1 cellular context compared by ENCODE assay signal in the genomic region with DNA sequence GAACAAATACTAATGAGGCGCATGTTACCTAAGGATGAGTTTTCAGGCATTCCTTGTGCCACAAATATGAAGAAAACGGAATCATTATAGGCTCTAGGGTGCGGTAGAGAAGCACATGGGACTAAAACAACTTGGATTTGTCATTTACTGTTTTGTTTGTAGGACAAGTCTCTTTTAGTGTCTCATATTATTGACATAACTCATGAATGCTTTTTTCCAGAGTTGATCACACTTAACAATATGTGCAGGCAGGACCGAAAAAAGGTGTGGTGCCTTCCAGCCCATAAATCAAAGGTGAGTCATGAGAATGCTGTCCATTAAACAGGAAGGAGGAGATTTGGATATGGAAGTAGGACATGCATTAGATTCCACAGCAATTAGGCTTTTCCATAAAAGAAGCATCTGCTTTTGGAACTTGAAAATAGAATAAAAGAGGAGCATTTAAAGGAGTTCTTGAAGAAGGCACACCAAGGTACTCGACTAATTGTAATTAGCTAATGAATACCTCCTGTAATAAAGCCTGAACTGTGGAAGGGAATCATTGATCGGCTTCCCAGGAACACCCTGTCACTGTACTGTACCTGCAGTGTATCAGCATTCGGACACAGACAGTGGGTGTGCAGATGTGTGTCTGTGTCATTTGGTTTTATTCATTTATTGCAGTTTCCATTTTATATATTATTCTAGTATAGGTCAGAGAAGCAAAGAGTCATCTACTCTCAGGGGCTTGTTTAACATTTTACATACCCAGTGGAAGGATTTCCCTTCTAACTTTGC.
TF ChIP-seq lines count a peak whose summit lies in the region.

No MANE protein-coding gene starts in this region.

TF ChIP-seq in K562, 482 proteins besides CTCF, POLR2A, EP300 and RAD21 (continued from another document):
- TF ChIP-seq, protein P1, sequence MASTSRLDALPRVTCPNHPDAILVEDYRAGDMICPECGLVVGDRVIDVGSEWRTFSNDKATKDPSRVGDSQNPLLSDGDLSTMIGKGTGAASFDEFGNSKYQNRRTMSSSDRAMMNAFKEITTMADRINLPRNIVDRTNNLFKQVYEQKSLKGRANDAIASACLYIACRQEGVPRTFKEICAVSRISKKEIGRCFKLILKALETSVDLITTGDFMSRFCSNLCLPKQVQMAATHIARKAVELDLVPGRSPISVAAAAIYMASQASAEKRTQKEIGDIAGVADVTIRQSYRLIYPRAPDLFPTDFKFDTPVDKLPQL (IDR thresholded peaks at IDR 0.05; ENCODE audit: extremely low read depth, insufficient read length) = no peak
- TF ChIP-seq MTA2 (IDR thresholded peaks at IDR 0.05; ENCODE audit: low read depth) (no peak), ETV6 (IDR thresholded peaks at IDR 0.05; ENCODE audit: borderline replicate concordance in 1 of 2, low read depth in 2 of 2, low read length in 1 of 2) (no peak), ETV6 (CRISPR knock-in tag; IDR thresholded peaks at IDR 0.05; ENCODE audit: borderline replicate concordance) (no peak), ZNF707 (CRISPR knock-in tag; conservative IDR thresholded peaks at IDR 0.05) (no peak)
- TF ChIP-seq, protein P2, sequence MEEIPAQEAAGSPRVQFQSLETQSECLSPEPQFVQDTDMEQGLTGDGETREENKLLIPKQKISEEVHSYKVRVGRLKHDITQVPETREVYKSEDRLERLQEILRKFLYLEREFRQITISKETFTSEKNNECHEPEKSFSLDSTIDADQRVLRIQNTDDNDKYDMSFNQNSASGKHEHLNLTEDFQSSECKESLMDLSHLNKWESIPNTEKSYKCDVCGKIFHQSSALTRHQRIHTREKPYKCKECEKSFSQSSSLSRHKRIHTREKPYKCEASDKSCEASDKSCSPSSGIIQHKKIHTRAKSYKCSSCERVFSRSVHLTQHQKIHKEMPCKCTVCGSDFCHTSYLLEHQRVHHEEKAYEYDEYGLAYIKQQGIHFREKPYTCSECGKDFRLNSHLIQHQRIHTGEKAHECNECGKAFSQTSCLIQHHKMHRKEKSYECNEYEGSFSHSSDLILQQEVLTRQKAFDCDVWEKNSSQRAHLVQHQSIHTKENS (CRISPR knock-in tag; IDR thresholded peaks at IDR 0.05) = no peak
- TF ChIP-seq, protein P3, sequence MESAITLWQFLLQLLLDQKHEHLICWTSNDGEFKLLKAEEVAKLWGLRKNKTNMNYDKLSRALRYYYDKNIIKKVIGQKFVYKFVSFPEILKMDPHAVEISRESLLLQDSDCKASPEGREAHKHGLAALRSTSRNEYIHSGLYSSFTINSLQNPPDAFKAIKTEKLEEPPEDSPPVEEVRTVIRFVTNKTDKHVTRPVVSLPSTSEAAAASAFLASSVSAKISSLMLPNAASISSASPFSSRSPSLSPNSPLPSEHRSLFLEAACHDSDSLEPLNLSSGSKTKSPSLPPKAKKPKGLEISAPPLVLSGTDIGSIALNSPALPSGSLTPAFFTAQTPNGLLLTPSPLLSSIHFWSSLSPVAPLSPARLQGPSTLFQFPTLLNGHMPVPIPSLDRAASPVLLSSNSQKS (CRISPR knock-in tag; IDR thresholded peaks at IDR 0.05) = no peak
